ENCODE assay signal across 16 cellular contexts in the genomic region with DNA sequence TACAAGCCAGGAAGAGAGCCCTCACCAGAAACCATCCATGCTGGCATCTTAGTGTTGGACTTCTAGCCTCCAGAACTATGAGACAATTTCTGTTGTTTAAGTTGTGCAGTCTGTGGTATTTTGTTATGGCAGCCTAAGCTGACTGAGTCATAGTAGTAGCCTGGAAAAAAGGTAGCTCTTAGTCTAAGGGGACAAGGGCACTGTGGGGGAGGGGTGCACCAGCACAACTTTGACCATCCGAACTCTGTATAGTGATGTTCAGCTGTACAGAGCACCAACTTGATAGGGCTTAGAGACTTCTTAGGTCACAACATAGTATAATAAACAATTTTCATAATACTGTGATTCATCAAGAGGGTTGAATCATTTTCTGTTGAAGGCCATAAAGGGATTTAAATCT. TPM values are rescaled to one million over a fixed set of nuclear protein-coding genes. Genes with fewer than 3 reads are reported as not detected.
A peak's percentile ranks its signal among the peaks of the same experiment; 100 is the strongest.
DNase-seq lines count a peak whose midpoint lies in the region; ATAC-seq and TF ChIP-seq lines count a peak whose summit lies in the region.
"Had no signal": no experiment of that assay in that cellular context is flagged by ENCODE, and none has a peak within 500 bp of the region (broad histone marks: within the 10 kb centered on the region; RNA-seq: fewer than 3 reads in every experiment).

No MANE protein-coding gene starts in this region.

- H3K27ac ChIP-seq in hepatocyte, result no peak overlapping the region
- H3K27ac ChIP-seq: vagina had no signal

- no peaks in the 10 kb centered on the region for H3K4me1 ChIP-seq in hepatocyte (ENCODE audit: insufficient read depth)

- no peak overlapping the region for H3K4me3 ChIP-seq in AG04449 (ENCODE audit: low read depth, low read length)
- no peak overlapping the region for H3K4me3 ChIP-seq in hepatocyte
- H3K4me3 ChIP-seq: GM12878, vagina had no signal

- CTCF ChIA-PET in AG04449 (lab: Yijun Ruan, JAX), result interaction anchor here (1.0 to 2.0 kb wide), 3 partner anchors 9 to 54 kb away, joined by 3 to 9 read pairs (median 6); no protein-coding TSS in a partner anchor

- H3K27me3 Mint-ChIP-seq in activated naive CD8-positive, alpha-beta T cell treated with anti-CD3 and anti-CD28 coated beads, Interleukin-2, amount 50 U/mL, for 24 hours, result no peaks in the 10 kb centered on the region

- H3K36me3 ChIP-seq in hepatocyte (replicated peaks; ENCODE audit: insufficient read depth, low read depth), result peaks cover 5% of the 10 kb centered on the region

- DNase-seq in AG04449 (ENCODE audit: low read depth, low spot score) (peak; percentile 9), ELR (ENCODE audit: low read depth) (peak; percentile 78), hepatocyte (ENCODE audit: low spot score) (peak; percentile 27), globus pallidus (ENCODE audit: low spot score) (no peak), NCI-H187 treated with DMSO at 0.1 percent for 48 hours (lab: John Stamatoyannopoulos, UW) (no peak), G401 (ENCODE audit: low spot score) (no peak)
- peak; percentile 14 for DNase-seq in activated naive CD8-positive, alpha-beta T cell treated with anti-CD3 and anti-CD28 coated beads, Interleukin-2, amount 50 U/mL, for 24 hours
- DNase-seq: activated gamma-delta T cell treated with Interleukin-2 at 50 U/mL for 16 hours, H7, NCI-H510A, SHP77 had no signal

- H3K79me2 ChIP-seq in hepatocyte, result peaks cover 68% of the 10 kb centered on the region

- 81% methylated on average over 1 of the region's 1 CpG for WGBS in hepatocyte (ENCODE audit: low lambda C conversion rate, missing lambda C conversion rate)

- no peak overlapping the region for H2AFZ ChIP-seq in hepatocyte

- peak; percentile 66 for ATAC-seq in activated naive CD8-positive, alpha-beta T cell treated with anti-CD3 and anti-CD28 coated beads, Interleukin-2, amount 50 U/mL, for 24 hours
- ATAC-seq in HG03354 (IDR thresholded peaks at IDR 0.05; ENCODE audit: poor library complexity, severe bottlenecking, unreplicated experiment), result no peak

- POLR2A ChIA-PET in AG04449 (lab: Yijun Ruan, JAX), result interaction anchor here (1.3 kb wide), 1 partner anchor 15 kb away, joined by 3 read pairs; a partner anchor contains a TSS

- no peaks in the 10 kb centered on the region for H3K27me3 ChIP-seq in hepatocyte
- H3K27me3 ChIP-seq: vagina had no signal

- H3K36me3 Mint-ChIP-seq in activated naive CD8-positive, alpha-beta T cell treated with anti-CD3 and anti-CD28 coated beads, Interleukin-2, amount 50 U/mL, for 24 hours (ENCODE audit: low read depth), result peaks cover 20% of the 10 kb centered on the region

- H3K4me2 ChIP-seq in hepatocyte, result no peak overlapping the region

- no peaks in the 10 kb centered on the region for H3K9me2 ChIP-seq in hepatocyte (replicated peaks; ENCODE audit: insufficient read depth)

- no peak overlapping the region for H3K4me3 Mint-ChIP-seq in activated naive CD8-positive, alpha-beta T cell treated with anti-CD3 and anti-CD28 coated beads, Interleukin-2, amount 50 U/mL, for 24 hours

- no peak for TF ChIP-seq CTCF in AG04449 (IDR thresholded peaks at IDR 0.05; ENCODE audit: insufficient read depth, low read length, missing control alignments)
- TF ChIP-seq CTCF in hepatocyte (IDR thresholded peaks at IDR 0.05; ENCODE audit: poor library complexity), result no peak

- in situ Hi-C loops in G401 (cut with HindIII; ENCODE audit: low sequenced_read_pairs), result no loop called here

- no peaks in the 10 kb centered on the region for H3K9me3 Mint-ChIP-seq in activated naive CD8-positive, alpha-beta T cell treated with anti-CD3 and anti-CD28 coated beads, Interleukin-2, amount 50 U/mL, for 24 hours

- peaks cover 29% of the 10 kb centered on the region for H3K4me1 Mint-ChIP-seq in activated naive CD8-positive, alpha-beta T cell treated with anti-CD3 and anti-CD28 coated beads, Interleukin-2, amount 50 U/mL, for 24 hours

- H3K9me3 ChIP-seq in hepatocyte (ENCODE audit: low read depth), result no peaks in the 10 kb centered on the region
- H3K9me3 ChIP-seq: vagina had no signal

- no peak overlapping the region for H3K27ac Mint-ChIP-seq in activated naive CD8-positive, alpha-beta T cell treated with anti-CD3 and anti-CD28 coated beads, Interleukin-2, amount 50 U/mL, for 24 hours

- H4K20me1 ChIP-seq in hepatocyte (ENCODE audit: insufficient read depth, poor library complexity, severe bottlenecking), result peaks cover 61% of the 10 kb centered on the region

RNA-seq across cellular contexts. Expression of a gene that starts 14.3 kb away (rescaled TPM):
- 75.1 and 77.1 TPM in 2 replicates for total RNA-seq in hepatocyte
- polyA plus RNA-seq in hepatocyte, result 37.4 and 43.1 TPM in 2 replicates
- total RNA-seq in G401 (2014; rRNA removed; shearing (Covaris generic)), result 14.3 and 22.5 TPM in 2 replicates

RNA-seq across cellular contexts. Expression of a gene that starts 23.3 kb away (rescaled TPM):
- total RNA-seq in hepatocyte, result not detected in 2 replicates
- polyA plus RNA-seq in hepatocyte, result not detected in 2 replicates
- 2.8 TPM in 1 of 2 replicates, not detected in the other for total RNA-seq in G401 (2014; rRNA removed; shearing (Covaris generic))
- total RNA-seq: GM12878, myocyte, skeletal muscle tissue, vagina had no signal
- polyA plus RNA-seq: GM12878 had no signal

RNA-seq across cellular contexts. Expression of a gene that starts 35.8 kb away (rescaled TPM):
- 7.2 and 8.2 TPM in 2 replicates for total RNA-seq in hepatocyte
- 3.0 and 4.0 TPM in 2 replicates for polyA plus RNA-seq in hepatocyte
- 44.8 and 53.2 TPM in 2 replicates for total RNA-seq in G401 (2014; rRNA removed; shearing (Covaris generic))

Comparison
In these comparisons a context has a peak if more than half of its experiments do, and no peak if none do; other contexts are left out.
1. DNase-seq: peak in AG04449 (single experiment), ELR (single experiment), activated naive CD8-positive, alpha-beta T cell treated with anti-CD3 and anti-CD28 coated beads, Interleukin-2, amount 50 U/mL, for 24 hours (single experiment) and hepatocyte (single experiment); none in globus pallidus (single experiment), NCI-H187 treated with DMSO at 0.1 percent for 48 hours (single experiment) and G401 (single experiment).